Comparison of ENCODE assay signal across 33 cellular contexts in genomic region chrX:118764122-118764521, GRCh38. TPM values are rescaled to one million over a fixed set of nuclear protein-coding genes. Genes with fewer than 3 reads are reported as not detected.
"Had no signal": no experiment of that assay in that cellular context is flagged by ENCODE, and none has a peak within 500 bp of the region (broad histone marks: within the 10 kb centered on the region; RNA-seq: fewer than 3 reads in every experiment).

No MANE protein-coding gene starts in this region.

- H3K27me3 Mint-ChIP-seq: stimulated activated memory B cell treated with anti-CD40 and anti-IgM and Interleukin-4, amounts not matched to agents 10 μg/mL and 1 μg/mL and 100 μg/mL, for 72 hours; stimulated activated naive CD8-positive, alpha-beta T cell treated with anti-CD3 and anti-CD28 coated beads, Interleukin-15, amount 100 ng/mL, for 72 hours; type B pancreatic cell had no signal

- H3K27ac ChIP-seq: heart right ventricle, hepatocyte, left lung, lower lobe of right lung, pancreas, prostate gland, skin epidermis, tibial nerve had no signal

- H3K4me2 ChIP-seq: hepatocyte had no signal

- DNase-seq: heart right ventricle; left colon; left lung; lower lobe of right lung; mammary epithelial cell; mesenchymal stem cell; naive thymus-derived CD8-positive, alpha-beta T cell; nucleus accumbens; pancreas; posterior cingulate gyrus; retina; right cardiac atrium; stimulated activated CD4-positive, alpha-beta T cell treated with anti-CD3 and anti-CD28 coated beads, Interleukin-1b, Interleukin-23, amount 100 ng/mL, for 48 hours; stimulated activated CD4-positive, alpha-beta T cell treated with anti-CD3 and anti-CD28 coated beads, Interleukin-2, amount 100 ng/mL, for 48 hours; stimulated activated CD4-positive, alpha-beta T cell treated with anti-CD3 and anti-CD28 coated beads, Interleukin-4, amount 100 ng/mL, for 4 hours; stimulated activated CD8-positive, alpha-beta memory T cell treated with anti-CD3 and anti-CD28 coated beads, Interleukin-4, amount 100 ng/mL, for 48 hours; stimulated activated naive CD4-positive, alpha-beta T cell treated with Interleukin-2 at 50 U/mL for 16 hours; stimulated activated naive CD8-positive, alpha-beta T cell treated with anti-CD3 and anti-CD28 coated beads, Interleukin-15, amount 100 ng/mL, for 72 hours; substantia nigra; uterus had no signal

- H3K27ac Mint-ChIP-seq: naive thymus-derived CD8-positive, alpha-beta T cell; stimulated activated memory B cell treated with anti-CD40 and anti-IgM and Interleukin-4, amounts not matched to agents 10 μg/mL and 1 μg/mL and 100 μg/mL, for 72 hours; stimulated activated naive CD8-positive, alpha-beta T cell treated with anti-CD3 and anti-CD28 coated beads, Interleukin-15, amount 100 ng/mL, for 72 hours; type B pancreatic cell had no signal

- H3K79me2 ChIP-seq: hepatocyte had no signal

- H3K9me3 Mint-ChIP-seq: naive thymus-derived CD8-positive, alpha-beta T cell; nephron; neural crest cell; stimulated activated memory B cell treated with anti-CD40 and anti-IgM and Interleukin-4, amounts not matched to agents 10 μg/mL and 1 μg/mL and 100 μg/mL, for 72 hours; stimulated activated naive CD8-positive, alpha-beta T cell treated with anti-CD3 and anti-CD28 coated beads, Interleukin-15, amount 100 ng/mL, for 72 hours; type B pancreatic cell had no signal

- ATAC-seq: heart right ventricle; left colon; left lung; lower lobe of right lung; naive thymus-derived CD8-positive, alpha-beta T cell; pancreas; right cardiac atrium; sciatic nerve; stimulated activated memory B cell treated with anti-CD40 and anti-IgM and Interleukin-4, amounts not matched to agents 10 μg/mL and 1 μg/mL and 100 μg/mL, for 72 hours; stimulated activated naive CD8-positive, alpha-beta T cell treated with anti-CD3 and anti-CD28 coated beads, Interleukin-15, amount 100 ng/mL, for 72 hours had no signal

- FAIRE-seq: keratinocyte had no signal

- H2AFZ ChIP-seq: hepatocyte had no signal

- H3K4me1 Mint-ChIP-seq: naive thymus-derived CD8-positive, alpha-beta T cell; neural crest cell; stimulated activated memory B cell treated with anti-CD40 and anti-IgM and Interleukin-4, amounts not matched to agents 10 μg/mL and 1 μg/mL and 100 μg/mL, for 72 hours; stimulated activated naive CD8-positive, alpha-beta T cell treated with anti-CD3 and anti-CD28 coated beads, Interleukin-15, amount 100 ng/mL, for 72 hours had no signal

- H3K27me3 ChIP-seq: hepatocyte, left lung, uterus had no signal

- H3K9me3 ChIP-seq: heart right ventricle, left lung, lower lobe of right lung, pancreas, prostate gland, tibial nerve, uterus had no signal

- H3K36me3 ChIP-seq: pancreas, prostate gland, uterus had no signal

- H3K4me3 ChIP-seq: heart right ventricle, hepatocyte, left lung, lower lobe of right lung, pancreas, prostate gland, skin epidermis, tibial nerve, uterus had no signal

- H3K4me3 Mint-ChIP-seq: naive thymus-derived CD8-positive, alpha-beta T cell; nephron; neural crest cell; stimulated activated memory B cell treated with anti-CD40 and anti-IgM and Interleukin-4, amounts not matched to agents 10 μg/mL and 1 μg/mL and 100 μg/mL, for 72 hours; stimulated activated naive CD8-positive, alpha-beta T cell treated with anti-CD3 and anti-CD28 coated beads, Interleukin-15, amount 100 ng/mL, for 72 hours; type B pancreatic cell had no signal

- H3K4me1 ChIP-seq: heart right ventricle, left lung, lower lobe of right lung, pancreas, prostate gland, tibial nerve, uterus had no signal

- H3K36me3 Mint-ChIP-seq: naive thymus-derived CD8-positive, alpha-beta T cell; type B pancreatic cell had no signal

RNA-seq across cellular contexts. Expression of gene ZCCHC12, which starts 59.5 kb away (rescaled TPM):
- total RNA-seq: liver, lower lobe of right lung, mammary epithelial cell, osteoblast, sciatic nerve, tibial nerve, ureter had no signal
- polyA plus RNA-seq: keratinocyte, liver, mammary epithelial cell had no signal
